In the genomic region with DNA sequence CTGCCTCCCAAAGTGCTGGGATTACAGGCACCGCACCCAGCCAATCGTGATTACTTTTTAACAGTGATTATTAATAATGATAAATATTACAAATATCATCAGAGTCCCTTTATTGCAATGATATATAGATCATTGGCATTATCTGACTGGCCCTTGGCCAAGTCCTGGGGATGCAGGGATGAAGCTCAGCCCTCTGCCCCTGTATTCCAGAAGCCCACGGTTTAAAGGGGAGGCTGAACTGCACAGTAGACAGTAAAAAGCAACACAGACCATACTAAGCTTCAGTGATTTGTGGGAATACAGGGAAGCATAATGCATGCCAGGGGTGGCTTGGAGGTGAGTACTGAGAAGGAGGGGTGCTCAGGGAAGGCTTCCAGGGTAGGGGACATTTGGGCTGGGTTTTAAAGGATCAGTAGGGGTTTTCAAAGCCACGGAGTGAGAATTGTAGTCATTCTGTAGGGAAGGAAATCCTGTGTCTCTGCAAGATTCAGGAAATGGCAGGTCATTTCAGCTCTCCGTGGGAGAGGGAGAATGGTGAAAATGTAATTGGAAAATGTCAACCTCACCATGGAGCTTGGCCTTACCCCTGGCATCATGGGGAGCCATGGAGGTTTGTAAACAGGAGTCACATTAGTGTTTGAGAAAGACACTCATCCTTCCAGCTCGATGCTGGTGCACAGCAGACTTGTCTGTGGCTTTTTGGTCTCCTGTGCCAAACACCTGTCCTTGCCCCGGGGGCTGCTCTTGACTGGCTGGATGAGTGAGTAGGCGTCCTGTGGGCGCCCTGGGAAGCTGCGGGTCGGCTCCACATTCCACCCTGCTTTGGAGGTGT, we compare ENCODE assay signal across 26 cellular contexts. TPM values are rescaled to one million over a fixed set of nuclear protein-coding genes. Genes with fewer than 3 reads are reported as not detected.
DNase-seq lines count a peak whose midpoint lies in the region; ATAC-seq and TF ChIP-seq lines count a peak whose summit lies in the region.
"Had no signal": no experiment of that assay in that cellular context is flagged by ENCODE, and none has a peak within 500 bp of the region (broad histone marks: within the 10 kb centered on the region; RNA-seq: fewer than 3 reads in every experiment).

No MANE protein-coding gene starts in this region.

- intact Hi-C loops in posterior vena cava (cut with DNase I): no loop called here
- intact Hi-C loops in natural killer cell (cut with micrococcal nuclease): no loop called here

- peak; percentile 53 for DNase-seq in LHCN-M2 (ENCODE audit: low read depth)
- DNase-seq in RPMI7951 (ENCODE audit: low read depth): peak; percentile 63
- peak in 1 of 2 donors; percentile 13 for DNase-seq in foreskin keratinocyte
- peak; percentile 76 for DNase-seq in posterior vena cava (ENCODE audit: low spot score)
- DNase-seq in natural killer cell: no peak
- no peak for DNase-seq in GM03348 (ENCODE audit: low spot score)
- DNase-seq in NCI-H2029 (lab: John Stamatoyannopoulos, UW): no peak
- DNase-seq: activated CD8-positive, alpha-beta memory T cell treated with anti-CD3 and anti-CD28 coated beads, Interleukin-2, amount 10 ng/mL, durations not matched to agents 7 days and 5 days; activated T-cell treated with anti-CD3 and anti-CD28 coated beads, Interleukin-2, amount 50 U/mL, for 48 hours; C1 segment of cervical spinal cord; Caco-2; cerebellar nuclear complex; DND-41; HFFc6; left lung; naive thymus-derived CD8-positive, alpha-beta T cell; NCI-H1092 treated with DMSO at 0.1 percent for 48 hours; NCI-H2029 treated with DMSO at 0.1 percent for 48 hours; NK-92 treated with Interleukin-12 subunit alpha and Interleukin-12 subunit beta, amount 100 ng/mL, for 24 hours; ovary; PC-3; Right ventricle myocardium superior; transverse colon had no signal

- no peak overlapping the region for H3K4me3 Mint-ChIP-seq in natural killer cell
- H3K4me3 Mint-ChIP-seq: activated CD8-positive, alpha-beta memory T cell treated with anti-CD3 and anti-CD28 coated beads, Interleukin-2, amount 10 ng/mL, durations not matched to agents 7 days and 5 days; HFFc6; naive thymus-derived CD8-positive, alpha-beta T cell; WTC11 had no signal

- H3K27ac Mint-ChIP-seq in natural killer cell: no peak overlapping the region
- H3K27ac Mint-ChIP-seq: activated CD8-positive, alpha-beta memory T cell treated with anti-CD3 and anti-CD28 coated beads, Interleukin-2, amount 10 ng/mL, durations not matched to agents 7 days and 5 days; HFFc6; WTC11 had no signal

- ATAC-seq in foreskin keratinocyte (peak; percentile 59), natural killer cell (no peak)
- ATAC-seq: activated CD8-positive, alpha-beta memory T cell treated with anti-CD3 and anti-CD28 coated beads, Interleukin-2, amount 10 ng/mL, durations not matched to agents 7 days and 5 days; left lung; naive thymus-derived CD8-positive, alpha-beta T cell; PC-3; WTC11 had no signal

- no peaks in the 10 kb centered on the region for H3K27me3 Mint-ChIP-seq in natural killer cell (ENCODE audit: low read depth in 2 of 2)

- H3K27ac ChIP-seq in foreskin keratinocyte: no peak overlapping the region
- H3K27ac ChIP-seq: left lung, ovary, right atrium auricular region, transverse colon had no signal

- H3K4me1 Mint-ChIP-seq in natural killer cell: peaks cover 8 to 27% of the 10 kb centered on the region in 2 donors

- H3K4me1 ChIP-seq in foreskin keratinocyte: no peaks in the 10 kb centered on the region
- H3K4me1 ChIP-seq: left lung, transverse colon had no signal

- H3K36me3 Mint-ChIP-seq in natural killer cell: no peaks in the 10 kb centered on the region
- H3K36me3 Mint-ChIP-seq: activated CD8-positive, alpha-beta memory T cell treated with anti-CD3 and anti-CD28 coated beads, Interleukin-2, amount 10 ng/mL, durations not matched to agents 7 days and 5 days; naive thymus-derived CD8-positive, alpha-beta T cell had no signal

- no peaks in the 10 kb centered on the region for H3K9me3 Mint-ChIP-seq in natural killer cell
- H3K9me3 Mint-ChIP-seq: HFFc6; naive thymus-derived CD8-positive, alpha-beta T cell; WTC11 had no signal

- TF ChIP-seq CTCF in foreskin keratinocyte (conservative IDR thresholded peaks at IDR 0.05): no peak
- no peak for TF ChIP-seq CTCF in natural killer cell (IDR thresholded peaks at IDR 0.05)

- H3K27me3 ChIP-seq in foreskin keratinocyte: peaks cover 40% of the 10 kb centered on the region
- H3K27me3 ChIP-seq: left lung, ovary, right atrium auricular region, transverse colon had no signal

RNA-seq across cellular contexts. Expression of a gene that starts 8.8 kb away (rescaled TPM):
- total RNA-seq in LHCN-M2 (2014; rRNA removed): 2.4 and 2.7 TPM in 2 replicates
- 2.5 TPM for polyA plus RNA-seq in LHCN-M2 (2012)
- 10.1 and 11.0 TPM in 2 replicates for total RNA-seq in RPMI7951 (2014; rRNA removed; shearing (Covaris generic))
- total RNA-seq in foreskin keratinocyte: 0.10 TPM in 1 of 2 replicates, not detected in the other
- 0.09 TPM in 1 of 2 replicates, not detected in the other for polyA plus RNA-seq in foreskin keratinocyte
- total RNA-seq in posterior vena cava: 1 to 10 TPM in 1 of 2 donors, under 1 TPM in 1; 0.19 to 1.0 TPM
- 1 to 10 TPM in 2 of 3 donors, under 1 TPM in 1; 0.70 to 1.5 (median 1.1) TPM for total RNA-seq in natural killer cell
- total RNA-seq: Caco-2; endothelial cell of umbilical vein; naive thymus-derived CD8-positive, alpha-beta T cell; right atrium auricular region had no signal
- polyA plus RNA-seq: endothelial cell of umbilical vein; naive thymus-derived CD8-positive, alpha-beta T cell had no signal

Comparison
In these comparisons a context has a peak if more than half of its experiments do, and no peak if none do; other contexts are left out.
1. DNase-seq: peak in LHCN-M2 (single experiment), RPMI7951 (single experiment) and posterior vena cava (single experiment); none in natural killer cell (single experiment), GM03348 (single experiment) and NCI-H2029 (single experiment).